In the genomic region with DNA sequence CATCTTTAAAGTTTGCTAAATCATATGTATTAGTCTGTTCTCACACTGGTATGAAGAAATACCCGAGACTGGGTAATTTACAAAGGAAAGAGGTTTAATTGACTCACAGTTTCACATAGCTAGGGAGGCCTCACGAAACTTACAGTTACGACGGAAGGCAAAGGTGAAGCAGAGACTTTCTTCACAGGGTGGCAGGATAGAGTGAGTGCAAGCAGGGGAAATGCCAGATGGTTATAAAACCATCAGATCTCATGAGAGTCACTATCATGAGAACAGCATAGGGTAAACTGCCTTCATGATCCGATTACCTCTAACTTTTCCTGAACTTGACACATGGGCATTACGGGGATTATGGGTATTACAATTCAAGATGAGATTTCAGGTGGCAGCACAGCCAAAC, we compare ENCODE assay signal across 25 cellular contexts.
"Had no signal": no experiment of that assay in that cellular context is flagged by ENCODE, and none has a peak within 500 bp of the region (broad histone marks: within the 10 kb centered on the region; RNA-seq: fewer than 3 reads in every experiment).

No MANE protein-coding gene starts in this region.

- ATAC-seq: activated naive CD4-positive, alpha-beta T cell treated with anti-CD3 and anti-CD28 coated beads, Interleukin-2, amount 50 U/mL, for 72 hours; activated T-helper 17 cell treated with anti-CD3 and anti-CD28 coated beads, Interleukin-2, amount 50 U/mL, for 72 hours; effector memory CD8-positive, alpha-beta T cell; gastrocnemius medialis; naive thymus-derived CD4-positive, alpha-beta T cell; sciatic nerve; stimulated activated effector memory CD8-positive, alpha-beta T cell treated with anti-CD3 and anti-CD28 coated beads, Interleukin-12 subunit alpha, Interleukin-12 subunit beta, amount 100 ng/mL, for 72 hours had no signal

- H3K36me3 ChIP-seq: adrenal gland, breast epithelium, esophagus muscularis mucosa, gastrocnemius medialis, left ventricle myocardium inferior, stomach, transverse colon had no signal

- H3K4me1 ChIP-seq: adrenal gland, breast epithelium, esophagus muscularis mucosa, gastrocnemius medialis, left ventricle myocardium inferior, stomach, transverse colon had no signal

- H3K27ac ChIP-seq: adrenal gland, breast epithelium, dorsolateral prefrontal cortex, esophagus muscularis mucosa, gastrocnemius medialis, left ventricle myocardium inferior, stomach, transverse colon, VCaP had no signal

- H3K27me3 ChIP-seq: adrenal gland, breast epithelium, dorsolateral prefrontal cortex, esophagus muscularis mucosa, gastrocnemius medialis, stomach, transverse colon had no signal

- FAIRE-seq: colon, endothelial cell of umbilical vein, small intestine, urothelium cell line had no signal

- DNase-seq: activated CD4-positive, alpha-beta T cell treated with anti-CD3 and anti-CD28 coated beads, Interleukin-2, amount 50 U/mL, for 1 hour; activated CD4-positive, CD25-positive, alpha-beta regulatory T cell treated with anti-CD3 and anti-CD28 coated beads, Interleukin-2, amount 50 U/mL, for 72 hours; activated T-cell treated with anti-CD3 and anti-CD28 coated beads, Interleukin-2, amount 50 U/mL, for 24 hours; adrenal gland; dorsolateral prefrontal cortex; effector memory CD8-positive, alpha-beta T cell; gastrocnemius medialis; hypothalamus; left ventricle myocardium inferior; naive thymus-derived CD4-positive, alpha-beta T cell; posterior cingulate gyrus; small intestine; stimulated activated CD4-positive, alpha-beta T cell treated with anti-CD3 and anti-CD28 coated beads, Interleukin-2, amount 100 ng/mL, for 24 hours; stomach; transverse colon had no signal

- H3K9me3 ChIP-seq: adrenal gland, breast epithelium, gastrocnemius medialis, transverse colon had no signal

- H3K4me3 ChIP-seq: adrenal gland, breast epithelium, dorsolateral prefrontal cortex, esophagus muscularis mucosa, gastrocnemius medialis, left ventricle myocardium inferior, stomach, transverse colon had no signal
